8 cellular contexts compared by ENCODE assay signal in genomic region chr9:133135193-133135745, GRCh38. TPM values are rescaled to one million over a fixed set of nuclear protein-coding genes. Genes with fewer than 3 reads are reported as not detected.
DNase-seq lines count a peak whose midpoint lies in the region; ATAC-seq, FAIRE-seq and TF ChIP-seq lines count a peak whose summit lies in the region.

No MANE protein-coding gene starts in this region.

- ATAC-seq in HG03457 (IDR thresholded peaks at IDR 0.05; ENCODE audit: unreplicated experiment) = no peak

- peak overlapping the region; percentile 71 for H3K4me2 ChIP-seq in astrocyte (ENCODE audit: low read length)

- H3K79me2 ChIP-seq in astrocyte (ENCODE audit: insufficient read depth, low read length) = peaks cover 27% of the 10 kb centered on the region

- H2AFZ ChIP-seq in astrocyte (ENCODE audit: low read depth, low read length) = no peak overlapping the region

- H3K36me3 Mint-ChIP-seq in astrocyte (ENCODE audit: low read depth, unreplicated experiment) = peaks cover 4% of the 10 kb centered on the region

- no peaks in the 10 kb centered on the region for H3K9me3 Mint-ChIP-seq in astrocyte (ENCODE audit: unreplicated experiment)

- DNase-seq in EH (ENCODE audit: low read depth) = peak; percentile 87
- peak; percentile 69 to 77 for DNase-seq in SJCRH30
- peak; percentile 90 for DNase-seq in astrocyte (ENCODE audit: low read depth)
- peak in 26 of 51 donors; percentile 24 to 84 (median 50) for DNase-seq in hypothalamus (lab: John Stamatoyannopoulos, UW)
- DNase-seq in stimulated activated CD4-positive, alpha-beta T cell treated with anti-CD3 and anti-CD28 coated beads, Interleukin-1b, Interleukin-23, amount 100 ng/mL, for 48 hours = peak; percentile 84
- no peak for DNase-seq in H7
- DNase-seq in NCI-H1417 treated with DMSO at 0.1 percent for 48 hours (lab: John Stamatoyannopoulos, UW) = no peak

- peak overlapping the region; percentile 75 for H3K9ac ChIP-seq in astrocyte (ENCODE audit: low read length)

- no peak overlapping the region for H3K4me3 ChIP-seq in SJCRH30
- H3K4me3 ChIP-seq in astrocyte (ENCODE audit: insufficient read depth, low read depth, low read length) = no peak overlapping the region
- no peak overlapping the region for H3K4me3 ChIP-seq in H7 (ENCODE audit: insufficient read depth, low read depth, low read length)

- H3K27me3 Mint-ChIP-seq in astrocyte (ENCODE audit: low read depth, unreplicated experiment) = no peaks in the 10 kb centered on the region

- H3K4me1 ChIP-seq in SJCRH30 (peaks cover 38% of the 10 kb centered on the region), astrocyte (ENCODE audit: insufficient read depth, low read length) (peaks cover 34% of the 10 kb centered on the region)

- H3K4me1 Mint-ChIP-seq in astrocyte (ENCODE audit: low read depth, unreplicated experiment) = peaks cover 15% of the 10 kb centered on the region

- no peaks in the 10 kb centered on the region for H3K36me3 ChIP-seq in SJCRH30
- H3K36me3 ChIP-seq in astrocyte (ENCODE audit: insufficient read depth, low read length) = no peaks in the 10 kb centered on the region
- H3K36me3 ChIP-seq in H7 (replicated peaks; ENCODE audit: control insufficient read depth, insufficient read depth, low read length) = no peaks in the 10 kb centered on the region

- H3K27ac ChIP-seq in SJCRH30 (peak overlapping the region; percentile 99; the same call in 1 of the 2 replicates), astrocyte (ENCODE audit: low read depth, low read length) (peak overlapping the region; percentile 77)

- no peak overlapping the region for H3K4me3 Mint-ChIP-seq in astrocyte (ENCODE audit: unreplicated experiment)

- H3K27me3 ChIP-seq in SJCRH30 (no peaks in the 10 kb centered on the region), astrocyte (ENCODE audit: insufficient read depth, low read length) (no peaks in the 10 kb centered on the region), H7 (ENCODE audit: control insufficient read depth, insufficient read depth, low read length) (no peaks in the 10 kb centered on the region)

- H3K9me3 ChIP-seq in SJCRH30 (replicated peaks) (no peaks in the 10 kb centered on the region), astrocyte (ENCODE audit: insufficient read depth, low read depth, low read length) (no peaks in the 10 kb centered on the region)

- H3K27ac Mint-ChIP-seq in astrocyte (ENCODE audit: unreplicated experiment) = peak overlapping the region; percentile 98

- no peak for TF ChIP-seq CTCF in astrocyte (IDR thresholded peaks at IDR 0.05; ENCODE audit: insufficient read depth, low read depth, low read length)

- H4K20me1 ChIP-seq in astrocyte (ENCODE audit: insufficient read depth, low read length) = peaks cover 83% of the 10 kb centered on the region

- no peak for FAIRE-seq in astrocyte (lab: Jason Lieb, UNC)

RNA-seq across cellular contexts. Expression of gene RALGDS, which starts 14.2 kb away (rescaled TPM):
- 21.5 and 26.9 TPM in 2 replicates for total RNA-seq in SJCRH30 (2014; rRNA removed; shearing (Covaris generic))
- 41.2 and 46.6 TPM in 2 replicates for total RNA-seq in astrocyte
- 24.4 and 24.6 TPM in 2 replicates for total RNA-seq in H7 (2014; rRNA removed; shearing (Covaris generic))

RNA-seq across cellular contexts. Expression of gene GBGT1, which starts 28.4 kb away (rescaled TPM):
- total RNA-seq in SJCRH30 (2014; rRNA removed; shearing (Covaris generic)) = 1.2 TPM in 2 replicates
- 8.4 and 8.5 TPM in 2 replicates for total RNA-seq in astrocyte
- 6.8 and 7.5 TPM in 2 replicates for total RNA-seq in H7 (2014; rRNA removed; shearing (Covaris generic))

Comparison
In these comparisons a context has a peak if more than half of its experiments do, and no peak if none do; other contexts are left out.
1. DNase-seq: peak in EH (single experiment), SJCRH30 (2 of 2), astrocyte (single experiment), hypothalamus (26 of 51) and stimulated activated CD4-positive, alpha-beta T cell treated with anti-CD3 and anti-CD28 coated beads, Interleukin-1b, Interleukin-23, amount 100 ng/mL, for 48 hours (single experiment); none in H7 (single experiment) and NCI-H1417 treated with DMSO at 0.1 percent for 48 hours (single experiment).